In genomic region chr14:100407376-100408102, GRCh38 we compare ENCODE assay signal across 1 cellular context.
A peak's percentile ranks its signal among the peaks of the same experiment; 100 is the strongest.
TF ChIP-seq lines count a peak whose summit lies in the region.

No MANE protein-coding gene starts in this region.

TF ChIP-seq in HepG2, 621 proteins besides CTCF, POLR2A, EP300 and RAD21:
- TF ChIP-seq NFAT5 (CRISPR knock-in tag; IDR thresholded peaks at IDR 0.05) (no peak), IRF1 (CRISPR knock-in tag; IDR thresholded peaks at IDR 0.05; ENCODE audit: low read depth) (no peak), HMG20A (CRISPR knock-in tag; IDR thresholded peaks at IDR 0.05; ENCODE audit: borderline replicate concordance) (no peak), ZNF562 (CRISPR knock-in tag; IDR thresholded peaks at IDR 0.05; ENCODE audit: borderline replicate concordance) (no peak), ZFP91 (CRISPR knock-in tag; IDR thresholded peaks at IDR 0.05; ENCODE audit: borderline replicate concordance) (0 out of 2 replicates have a peak, but pooled peaks have one; percentile 0), PLRG1 (conservative IDR thresholded peaks at IDR 0.05) (no peak)
